ENCODE assay signal across 26 cellular contexts in genomic region chr2:61283443-61284160, GRCh38.
"Had no signal": no experiment of that assay in that cellular context is flagged by ENCODE, and none has a peak within 500 bp of the region (broad histone marks: within the 10 kb centered on the region; RNA-seq: fewer than 3 reads in every experiment).

No MANE protein-coding gene starts in this region.

- DNase-seq: cortex of kidney; effector memory CD8-positive, alpha-beta T cell; erythroblast; esophagus squamous epithelium; foreskin melanocyte; hypothalamus; immature natural killer cell; naive B cell; nucleus accumbens; posterior cingulate gyrus; psoas muscle; right cardiac atrium; stimulated activated CD4-positive, alpha-beta T cell treated with anti-CD3 and anti-CD28 coated beads, Interleukin-15, amount 100 ng/mL, for 24 hours; stimulated activated CD4-positive, alpha-beta T cell treated with anti-CD3 and anti-CD28 coated beads, Interleukin-2, amount 100 ng/mL, for 48 hours; stimulated activated naive CD4-positive, alpha-beta T cell; stimulated activated naive CD8-positive, alpha-beta T cell treated with anti-CD3 and anti-CD28 coated beads, Interleukin-15, amount 100 ng/mL, for 72 hours; transverse colon; upper lobe of right lung; uterus had no signal

- H3K27ac ChIP-seq: esophagus squamous epithelium, neural progenitor cell, psoas muscle, skin epidermis, suprapubic skin, upper lobe of right lung, uterus had no signal

- H3K4me3 ChIP-seq: esophagus squamous epithelium, lung, neural progenitor cell, psoas muscle, skin epidermis, suprapubic skin, transverse colon, upper lobe of right lung, uterus had no signal

- H3K9me3 ChIP-seq: esophagus squamous epithelium, psoas muscle, suprapubic skin, transverse colon, upper lobe of right lung, uterus had no signal

- FAIRE-seq: keratinocyte had no signal

- H3K27me3 ChIP-seq: esophagus squamous epithelium, neural progenitor cell, suprapubic skin, transverse colon, upper lobe of right lung, uterus had no signal

- H3K4me1 ChIP-seq: esophagus squamous epithelium, neural progenitor cell, psoas muscle, suprapubic skin, upper lobe of right lung, uterus had no signal

- ATAC-seq: effector memory CD8-positive, alpha-beta T cell; left lobe of liver; natural killer cell treated with Interleukin-12 subunit alpha and Interleukin-12 subunit beta and Interleukin-15 and Interleukin-18, amount 100 ng/mL, for 72 hours; psoas muscle; right cardiac atrium; stimulated activated naive CD8-positive, alpha-beta T cell treated with anti-CD3 and anti-CD28 coated beads, Interleukin-15, amount 100 ng/mL, for 72 hours; upper lobe of right lung had no signal

- H3K36me3 ChIP-seq: uterus had no signal
